13 cellular contexts compared by ENCODE assay signal in the genomic region with DNA sequence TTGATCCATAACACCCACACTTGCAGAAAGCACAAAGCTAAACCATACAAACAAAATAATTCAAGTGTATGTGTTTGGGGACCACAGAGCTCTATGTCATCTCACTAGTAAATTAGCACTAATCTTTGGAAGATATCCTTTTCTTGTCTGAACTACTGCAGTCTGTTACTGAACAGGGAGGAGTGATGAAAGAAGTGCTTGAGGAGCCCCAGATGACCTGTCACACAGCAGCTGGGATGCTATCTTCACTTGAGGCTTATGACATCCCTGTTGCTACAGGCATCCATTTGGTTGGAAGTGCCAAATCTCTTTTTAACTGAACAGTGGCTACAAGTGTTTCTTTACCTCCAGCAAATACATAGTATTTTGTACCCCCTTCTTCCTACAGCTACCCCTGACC.
DNase-seq lines count a peak whose midpoint lies in the region; ATAC-seq and TF ChIP-seq lines count a peak whose summit lies in the region.
"Had no signal": no experiment of that assay in that cellular context is flagged by ENCODE, and none has a peak within 500 bp of the region (broad histone marks: within the 10 kb centered on the region; RNA-seq: fewer than 3 reads in every experiment).

No MANE protein-coding gene starts in this region.

- no peak overlapping the region for H3K9ac ChIP-seq in PC-3 (ENCODE audit: low read length)
- H3K9ac ChIP-seq: GM23248 had no signal

- no peaks in the 10 kb centered on the region for H3K79me2 ChIP-seq in PC-3 (ENCODE audit: low read length)

- H3F3A ChIP-seq in PC-3 (ENCODE audit: low read length, unreplicated experiment), result no peaks in the 10 kb centered on the region

- H2AFZ ChIP-seq in PC-3 (ENCODE audit: low read length), result no peak overlapping the region
- H2AFZ ChIP-seq: GM23248 had no signal

- H3K27me3 ChIP-seq in right atrium auricular region (no peaks in the 10 kb centered on the region), PC-3 (ENCODE audit: low read length) (no peaks in the 10 kb centered on the region)

- H3K4me3 ChIP-seq in right atrium auricular region, result no peak overlapping the region
- no peak overlapping the region for H3K4me3 ChIP-seq in PC-3 (ENCODE audit: low read length)
- H3K4me3 ChIP-seq: A549, GM12878, GM23248 had no signal

- H4K20me1 ChIP-seq in PC-3 (ENCODE audit: low read length), result no peaks in the 10 kb centered on the region

- no TSS peak for BruUV-seq in PC-3 (replicated peaks; lab: Mats Ljungman, UMichigan)

- DNase-seq in Right ventricle myocardium inferior (ENCODE audit: missing footprints), result no peak
- no peak for DNase-seq in right atrium auricular region (ENCODE audit: low spot score)
- DNase-seq in amniotic epithelial cell (ENCODE audit: low read depth), result peak; percentile 6
- DNase-seq in left cardiac atrium, result peak; percentile 17
- DNase-seq in myocyte (ENCODE audit: low read depth), result peak; percentile 11
- no peak for DNase-seq in PC-3
- no peak for DNase-seq in AML-193 (lab: John Stamatoyannopoulos, UW)
- DNase-seq: Caco-2; CD8-positive, alpha-beta T cell; GM23248 had no signal

- H3K4me1 ChIP-seq in right atrium auricular region (no peaks in the 10 kb centered on the region), PC-3 (ENCODE audit: insufficient read depth, low read length) (no peaks in the 10 kb centered on the region)
- H3K4me1 ChIP-seq: A549, Caco-2 had no signal

- H3K4me2 ChIP-seq in PC-3 (ENCODE audit: low read length), result no peak overlapping the region
- H3K4me2 ChIP-seq: A549 had no signal

- ATAC-seq in Right ventricle myocardium inferior, result peak; percentile 96
- peak; percentile 94 to 96 for ATAC-seq in left cardiac atrium
- no peak for ATAC-seq in HG03342 (IDR thresholded peaks at IDR 0.05; ENCODE audit: unreplicated experiment)
- no peak for ATAC-seq in PC-3
- ATAC-seq: A549; CD8-positive, alpha-beta T cell; GM12878 had no signal

- H3K9me3 ChIP-seq in right atrium auricular region, result peaks cover 0 to 4% of the 10 kb centered on the region in 2 donors
- H3K9me3 ChIP-seq in PC-3 (ENCODE audit: low read length), result peaks cover 3% of the 10 kb centered on the region; the same call in 1 of the 2 replicates
- H3K9me3 ChIP-seq: A549 had no signal

- no peaks in the 10 kb centered on the region for H3K9me2 ChIP-seq in PC-3 (replicated peaks; ENCODE audit: low read length)

- H3K36me3 ChIP-seq in right atrium auricular region (no peaks in the 10 kb centered on the region), PC-3 (ENCODE audit: low read depth, low read length) (no peaks in the 10 kb centered on the region)

- TF ChIP-seq CTCF in right atrium auricular region (IDR thresholded peaks at IDR 0.05) (no peak), PC-3 (conservative IDR thresholded peaks at IDR 0.05; ENCODE audit: low read depth, low read length) (no peak)

- CTCF ChIA-PET in PC-3 (lab: Charles Lee), result no interaction called here

- intact Hi-C loops in Right ventricle myocardium inferior (cut with DNase I) (loop anchor here (5.0 kb wide), 2 partner anchors 166 to 174 kb away; no protein-coding TSS in a partner anchor), left cardiac atrium (cut with DNase I) (no loop called here), PC-3 (cut with micrococcal nuclease) (no loop called here)

- POLR2A ChIA-PET in PC-3 (lab: Charles Lee; ENCODE audit: unreplicated experiment), result no interaction called here

- no peak overlapping the region for H3K27ac ChIP-seq in right atrium auricular region
- H3K27ac ChIP-seq in PC-3 (ENCODE audit: low read length), result no peak overlapping the region
- H3K27ac ChIP-seq: A549, GM23248 had no signal

Comparison
In these comparisons a context has a peak if more than half of its experiments do, and no peak if none do; other contexts are left out.
1. DNase-seq: peak in amniotic epithelial cell (single experiment), left cardiac atrium (single experiment) and myocyte (single experiment); none in Right ventricle myocardium inferior (single experiment), right atrium auricular region (single experiment), PC-3 (single experiment) and AML-193 (0 of 2).
2. ATAC-seq: peak in Right ventricle myocardium inferior (single experiment) and left cardiac atrium (2 of 2); none in HG03342 (single experiment) and PC-3 (single experiment).